8 cellular contexts compared by ENCODE assay signal in genomic region chr7:23474829-23475578, GRCh38. TPM values are rescaled to one million over a fixed set of nuclear protein-coding genes. Genes with fewer than 3 reads are reported as not detected.
DNase-seq lines count a peak whose midpoint lies in the region; ATAC-seq and TF ChIP-seq lines count a peak whose summit lies in the region.

No MANE protein-coding gene starts in this region.

- DNase-seq in activated T-helper 1 cell treated with anti-CD3 and anti-CD28 coated beads, Interleukin-12 subunit alpha, Interleukin-12 subunit beta, Interleukin-2, Interleukin-4 antibody, amounts not matched to agents 30 ng/mL and 10 ng/mL and 1 ng/mL, durations not matched to agents 14 hours and 24 hours and 36 hours (ENCODE audit: low spot score): no peak
- DNase-seq in memory B cell (ENCODE audit: low spot score in 2 of 2) (no peak), caudate nucleus (lab: John Stamatoyannopoulos, UW) (no peak)

- H3K36me3 Mint-ChIP-seq in activated T-helper 1 cell treated with anti-CD3 and anti-CD28 coated beads, Interleukin-12 subunit alpha, Interleukin-12 subunit beta, Interleukin-2, Interleukin-4 antibody, amounts not matched to agents 30 ng/mL and 10 ng/mL and 1 ng/mL, durations not matched to agents 14 hours and 24 hours and 36 hours (ENCODE audit: low read depth): no peaks in the 10 kb centered on the region
- H3K36me3 Mint-ChIP-seq in memory B cell: peaks cover 1% of the 10 kb centered on the region

- no peaks in the 10 kb centered on the region for H3K36me3 ChIP-seq in HEK293 (ENCODE audit: control insufficient read depth in 2 of 2, insufficient read depth in 1 of 2, low read length in 2 of 2)

- TF ChIP-seq CTCF in C4-2B (conservative IDR thresholded peaks at IDR 0.05) (no peak), HEK293 (tag by site-specific recombination; IDR thresholded peaks at IDR 0.05) (no peak)

- ATAC-seq in memory B cell (ENCODE audit: low read depth) (no peak), HG02981 (IDR thresholded peaks at IDR 0.05; ENCODE audit: unreplicated experiment) (no peak), GM21515 (IDR thresholded peaks at IDR 0.05; ENCODE audit: unreplicated experiment) (no peak), GM19324 (IDR thresholded peaks at IDR 0.05; ENCODE audit: low FRiP score, unreplicated experiment) (no peak)

- peaks cover 64% of the 10 kb centered on the region for H3K27me3 Mint-ChIP-seq in activated T-helper 1 cell treated with anti-CD3 and anti-CD28 coated beads, Interleukin-12 subunit alpha, Interleukin-12 subunit beta, Interleukin-2, Interleukin-4 antibody, amounts not matched to agents 30 ng/mL and 10 ng/mL and 1 ng/mL, durations not matched to agents 14 hours and 24 hours and 36 hours (ENCODE audit: insufficient read depth)
- H3K27me3 Mint-ChIP-seq in memory B cell: peaks cover 23% of the 10 kb centered on the region

- H3K9me3 Mint-ChIP-seq in activated T-helper 1 cell treated with anti-CD3 and anti-CD28 coated beads, Interleukin-12 subunit alpha, Interleukin-12 subunit beta, Interleukin-2, Interleukin-4 antibody, amounts not matched to agents 30 ng/mL and 10 ng/mL and 1 ng/mL, durations not matched to agents 14 hours and 24 hours and 36 hours: no peaks in the 10 kb centered on the region
- no peaks in the 10 kb centered on the region for H3K9me3 Mint-ChIP-seq in memory B cell

- H3K27ac ChIP-seq in C4-2B: peak overlapping the region; percentile 82
- peak overlapping the region; percentile 97 for H3K27ac ChIP-seq in HEK293 (ENCODE audit: extremely low read depth, low read depth, low read length)
- H3K27ac ChIP-seq in caudate nucleus (ENCODE audit: low read depth, low read length): no peak overlapping the region

- POLR2A ChIA-PET in HEK293 (lab: Yijun Ruan, JAX): interaction anchor here (0.8 to 1.8 kb wide), 17 partner anchors 8 to 203 kb away, joined by 3 to 7 read pairs (median 3); partner anchors contain the start of genes MALSU1 and TRA2A

- CTCF ChIA-PET in HEK293 (lab: Yijun Ruan, JAX): interaction anchor here (1.2 kb wide), 1 partner anchor 71 kb away, joined by 5 read pairs; no protein-coding TSS in a partner anchor

- peak overlapping the region; percentile 57 for H3K27ac Mint-ChIP-seq in activated T-helper 1 cell treated with anti-CD3 and anti-CD28 coated beads, Interleukin-12 subunit alpha, Interleukin-12 subunit beta, Interleukin-2, Interleukin-4 antibody, amounts not matched to agents 30 ng/mL and 10 ng/mL and 1 ng/mL, durations not matched to agents 14 hours and 24 hours and 36 hours
- H3K27ac Mint-ChIP-seq in memory B cell: peak overlapping the region; percentile 72

- H3K4me1 ChIP-seq in HEK293 (ENCODE audit: control insufficient read depth, insufficient read depth, low read length): peaks cover 28% of the 10 kb centered on the region

- intact Hi-C loops in activated T-helper 1 cell treated with anti-CD3 and anti-CD28 coated beads, Interleukin-12 subunit alpha, Interleukin-12 subunit beta, Interleukin-2, Interleukin-4 antibody, amounts not matched to agents 30 ng/mL and 10 ng/mL and 1 ng/mL, durations not matched to agents 14 hours and 24 hours and 36 hours (cut with micrococcal nuclease): loop anchor here (1.0 to 10.0 kb wide), 9 partner anchors 8 to 650 kb away; partner anchors contain the start of genes CCDC126, HYCC1, MALSU1 and TOMM7

- no peaks in the 10 kb centered on the region for H3K9me3 ChIP-seq in HEK293 (ENCODE audit: control insufficient read depth, insufficient read depth, low read depth, low read length)

- H3K4me1 Mint-ChIP-seq in activated T-helper 1 cell treated with anti-CD3 and anti-CD28 coated beads, Interleukin-12 subunit alpha, Interleukin-12 subunit beta, Interleukin-2, Interleukin-4 antibody, amounts not matched to agents 30 ng/mL and 10 ng/mL and 1 ng/mL, durations not matched to agents 14 hours and 24 hours and 36 hours (ENCODE audit: low read depth): peaks cover 37% of the 10 kb centered on the region
- peaks cover 9% of the 10 kb centered on the region for H3K4me1 Mint-ChIP-seq in memory B cell

- peak overlapping the region; percentile 62 for H3K4me3 ChIP-seq in HEK293 (ENCODE audit: low read depth, low read length)

- H3K4me3 Mint-ChIP-seq in activated T-helper 1 cell treated with anti-CD3 and anti-CD28 coated beads, Interleukin-12 subunit alpha, Interleukin-12 subunit beta, Interleukin-2, Interleukin-4 antibody, amounts not matched to agents 30 ng/mL and 10 ng/mL and 1 ng/mL, durations not matched to agents 14 hours and 24 hours and 36 hours: peak overlapping the region; percentile 83
- H3K4me3 Mint-ChIP-seq in memory B cell: peak overlapping the region; percentile 32

TF ChIP-seq in HEK293, 187 proteins besides CTCF, POLR2A, EP300 and RAD21 (continues in another document):
- 0 out of 2 replicates have a peak, but pooled peaks have one; percentile 24 for TF ChIP-seq ZBTB48 (tag by site-specific recombination; IDR thresholded peaks at IDR 0.05)
- no peak for TF ChIP-seq ZNF214 (tag by site-specific recombination; IDR thresholded peaks at IDR 0.05; ENCODE audit: borderline replicate concordance)
- 0 out of 2 replicates have a peak, but pooled peaks have one; percentile 51 for TF ChIP-seq IKZF3 (tag by site-specific recombination; IDR thresholded peaks at IDR 0.05)
- TF ChIP-seq ZNF366 (tag by site-specific recombination; conservative IDR thresholded peaks at IDR 0.05): peak; percentile 10
- TF ChIP-seq ZNF423 (tag by site-specific recombination; IDR thresholded peaks at IDR 0.05): no peak
- no peak for TF ChIP-seq ZBTB26 (tag by site-specific recombination; optimal IDR thresholded peaks at IDR 0.05)
- 0 out of 2 replicates have a peak, but pooled peaks have one; percentile 9 for TF ChIP-seq ZBTB8A (tag by site-specific recombination; IDR thresholded peaks at IDR 0.05)
- peak; percentile 1; the same call in 1 of the 2 replicates for TF ChIP-seq ZNF76 (tag by site-specific recombination; IDR thresholded peaks at IDR 0.05; ENCODE audit: borderline replicate concordance, low read depth)
- TF ChIP-seq ZNF585B (tag by site-specific recombination; IDR thresholded peaks at IDR 0.05): no peak
- TF ChIP-seq ZNF19 (tag by site-specific recombination; IDR thresholded peaks at IDR 0.05; ENCODE audit: low read depth): no peak
- no peak for TF ChIP-seq YY1 (tag by site-specific recombination; IDR thresholded peaks at IDR 0.05)
- no peak for TF ChIP-seq SETDB1 (IDR thresholded peaks at IDR 0.05; ENCODE audit: insufficient read length, low read length)
- no peak for TF ChIP-seq REST (tag by site-specific recombination; IDR thresholded peaks at IDR 0.05)
- no peak for TF ChIP-seq SCRT2 (tag by site-specific recombination; IDR thresholded peaks at IDR 0.05)
- peak; percentile 16; the same call in 1 of the 2 replicates for TF ChIP-seq ZNF18 (tag by site-specific recombination; IDR thresholded peaks at IDR 0.05)

RNA-seq across cellular contexts. Expression of gene IGF2BP3, which starts 4.7 kb away (rescaled TPM):
- total RNA-seq in activated T-helper 1 cell treated with anti-CD3 and anti-CD28 coated beads, Interleukin-12 subunit alpha, Interleukin-12 subunit beta, Interleukin-2, Interleukin-4 antibody, amounts not matched to agents 30 ng/mL and 10 ng/mL and 1 ng/mL, durations not matched to agents 14 hours and 24 hours and 36 hours: 2.5 and 2.7 TPM in 2 replicates

RNA-seq across cellular contexts. Expression of gene TRA2A, which starts 56.8 kb away (rescaled TPM):
- 98.6 and 103 TPM in 2 replicates for total RNA-seq in activated T-helper 1 cell treated with anti-CD3 and anti-CD28 coated beads, Interleukin-12 subunit alpha, Interleukin-12 subunit beta, Interleukin-2, Interleukin-4 antibody, amounts not matched to agents 30 ng/mL and 10 ng/mL and 1 ng/mL, durations not matched to agents 14 hours and 24 hours and 36 hours
